ENCODE assay signal across 35 cellular contexts in genomic region chr20:12737497-12737896, GRCh38.
"Had no signal": no experiment of that assay in that cellular context is flagged by ENCODE, and none has a peak within 500 bp of the region (broad histone marks: within the 10 kb centered on the region; RNA-seq: fewer than 3 reads in every experiment).

No MANE protein-coding gene starts in this region.

- H3K27me3 ChIP-seq: body of pancreas, breast epithelium, Peyer's patch had no signal

- DNase-seq: activated CD4-positive, alpha-beta memory T cell treated with anti-CD3 and anti-CD28 coated beads, Interleukin-2, amount 10 ng/mL, durations not matched to agents 7 days and 5 days; activated CD4-positive, alpha-beta T cell treated with anti-CD3 and anti-CD28 coated beads for 1 hour; activated CD4-positive, alpha-beta T cell treated with anti-CD3 and anti-CD28 coated beads for 48 hours; activated CD4-positive, CD25-positive, alpha-beta regulatory T cell; activated effector memory CD4-positive, alpha-beta T cell treated with anti-CD3 and anti-CD28 coated beads, Interleukin-2, amount 50 U/mL, for 16 hours; activated naive CD4-positive, alpha-beta T cell; activated naive CD4-positive, alpha-beta T cell treated with anti-CD3 and anti-CD28 coated beads, Interleukin-2, amount 50 U/mL, for 16 hours; activated naive CD8-positive, alpha-beta T cell treated with anti-CD3 and anti-CD28 coated beads for 36 hours; activated T-cell treated with anti-CD3 and anti-CD28 coated beads, Interleukin-2, amount 50 U/mL, for 1 hour; activated T-cell treated with anti-CD3 and anti-CD28 coated beads, Interleukin-2, amount 50 U/mL, for 72 hours; amniotic stem cell; body of pancreas; caudate nucleus; MM.1S; MV-4-11; NCI-H1092; NCI-H1436 treated with DMSO at 0.1 percent for 48 hours; NCI-H1694 treated with DMSO at 0.1 percent for 48 hours; NCI-H2029; NCI-H345; NCI-H510A; NCI-H526; NCI-H748 treated with DMSO at 0.1 percent for 48 hours; NK-92 treated with Interleukin-12 subunit alpha and Interleukin-12 subunit beta, amount 100 ng/mL, for 24 hours; PC-3; Peyer's patch; RPMI8226; SW 1271; T-helper 1 cell; T-helper 2 cell; T1000; WERI-Rb-1 had no signal

- H3K9me3 ChIP-seq: body of pancreas, breast epithelium, Peyer's patch had no signal

- H3K36me3 ChIP-seq: breast epithelium, Peyer's patch, WERI-Rb-1 had no signal

- H3K4me3 ChIP-seq: body of pancreas, breast epithelium, Peyer's patch had no signal

- H3K4me1 ChIP-seq: breast epithelium, Peyer's patch had no signal

- H3K27ac ChIP-seq: body of pancreas, breast epithelium, KMS-11, Peyer's patch, WERI-Rb-1 had no signal

- ATAC-seq: activated T-cell treated with anti-CD3 and anti-CD28 coated beads, Interleukin-2, amount 50 U/mL, for 72 hours; activated T-helper 17 cell treated with anti-CD3 and anti-CD28 coated beads, Interleukin-2, amount 50 U/mL, for 72 hours; PC-3 had no signal
